In genomic region chr15:80289558-80290277, GRCh38 we compare ENCODE assay signal across 22 cellular contexts. TPM values are rescaled to one million over a fixed set of nuclear protein-coding genes. Genes with fewer than 3 reads are reported as not detected.
"Had no signal": no experiment of that assay in that cellular context is flagged by ENCODE, and none has a peak within 500 bp of the region (broad histone marks: within the 10 kb centered on the region; RNA-seq: fewer than 3 reads in every experiment).

No MANE protein-coding gene starts in this region.

- H3K4me1 ChIP-seq: right atrium auricular region, tibial nerve, uterus had no signal

- H3K27ac ChIP-seq: gastrocnemius medialis, right atrium auricular region, tibial nerve, uterus, WERI-Rb-1 had no signal

- H3K9me3 ChIP-seq: gastrocnemius medialis, right atrium auricular region, tibial nerve, uterus had no signal

- H3K4me3 Mint-ChIP-seq: activated CD4-positive, alpha-beta memory T cell treated with anti-CD3 and anti-CD28 coated beads for 36 hours; activated CD4-positive, alpha-beta T cell treated with anti-CD3 and anti-CD28 coated beads for 36 hours; activated T-helper 1 cell treated with anti-CD3 and anti-CD28 coated beads, Interleukin-12 subunit alpha, Interleukin-12 subunit beta, Interleukin-2, Interleukin-4 antibody, amounts not matched to agents 30 ng/mL and 10 ng/mL and 1 ng/mL, durations not matched to agents 14 hours and 24 hours and 36 hours; memory B cell; natural killer cell; T-helper 1 cell treated with Interleukin-12 subunit alpha and Interleukin-12 subunit beta and Interleukin-4 antibody, amounts not matched to agents 30 μg/mL and 1 μg/mL, for 36 hours had no signal

- H3K36me3 ChIP-seq: gastrocnemius medialis, heart left ventricle, right atrium auricular region, tibial nerve, uterus, WERI-Rb-1 had no signal

- ATAC-seq: activated CD4-positive, alpha-beta T cell treated with anti-CD3 and anti-CD28 coated beads for 36 hours; gastrocnemius medialis; heart left ventricle; left ventricle myocardium superior; natural killer cell had no signal

- H3K36me3 Mint-ChIP-seq: activated CD4-positive, alpha-beta memory T cell treated with anti-CD3 and anti-CD28 coated beads for 36 hours; memory B cell; natural killer cell had no signal

- H3K27ac Mint-ChIP-seq: activated CD4-positive, alpha-beta memory T cell treated with anti-CD3 and anti-CD28 coated beads for 36 hours; activated CD4-positive, alpha-beta T cell treated with anti-CD3 and anti-CD28 coated beads for 36 hours; activated T-helper 1 cell treated with anti-CD3 and anti-CD28 coated beads, Interleukin-12 subunit alpha, Interleukin-12 subunit beta, Interleukin-2, Interleukin-4 antibody, amounts not matched to agents 30 ng/mL and 10 ng/mL and 1 ng/mL, durations not matched to agents 14 hours and 24 hours and 36 hours; memory B cell; natural killer cell; progenitor cell of endocrine pancreas; T-helper 1 cell treated with Interleukin-12 subunit alpha and Interleukin-12 subunit beta and Interleukin-4 antibody, amounts not matched to agents 30 μg/mL and 1 μg/mL, for 36 hours had no signal

- H3K9me3 Mint-ChIP-seq: activated CD4-positive, alpha-beta memory T cell treated with anti-CD3 and anti-CD28 coated beads for 36 hours; activated T-helper 1 cell treated with anti-CD3 and anti-CD28 coated beads, Interleukin-12 subunit alpha, Interleukin-12 subunit beta, Interleukin-2, Interleukin-4 antibody, amounts not matched to agents 30 ng/mL and 10 ng/mL and 1 ng/mL, durations not matched to agents 14 hours and 24 hours and 36 hours; memory B cell; natural killer cell; T-helper 1 cell treated with Interleukin-12 subunit alpha and Interleukin-12 subunit beta and Interleukin-4 antibody, amounts not matched to agents 30 μg/mL and 1 μg/mL, for 36 hours had no signal

- H3K4me3 ChIP-seq: gastrocnemius medialis, heart left ventricle, right atrium auricular region, tibial nerve, uterus had no signal

- DNase-seq: activated CD4-positive, alpha-beta memory T cell treated with anti-CD3 and anti-CD28 coated beads for 36 hours; activated CD4-positive, alpha-beta T cell treated with anti-CD3 and anti-CD28 coated beads for 36 hours; activated CD8-positive, alpha-beta memory T cell treated with anti-CD3 and anti-CD28 coated beads, Interleukin-2, amount 50 U/mL, for 4 hours; activated naive CD4-positive, alpha-beta T cell; aorta; erythroblast; gastrocnemius medialis; heart left ventricle; left ventricle myocardium superior; natural killer cell; small intestine; stimulated activated CD4-positive, alpha-beta T cell treated with anti-CD3 and anti-CD28 coated beads, Interleukin-4, amount 100 ng/mL, for 24 hours; stimulated activated naive CD4-positive, alpha-beta T cell; uterus; WERI-Rb-1 had no signal

RNA-seq across cellular contexts. Expression of gene CTXND1, which starts 37.7 kb away (rescaled TPM):
- total RNA-seq: activated CD4-positive, alpha-beta memory T cell treated with anti-CD3 and anti-CD28 coated beads for 36 hours; activated CD4-positive, alpha-beta T cell treated with anti-CD3 and anti-CD28 coated beads for 36 hours; activated T-helper 1 cell treated with anti-CD3 and anti-CD28 coated beads, Interleukin-12 subunit alpha, Interleukin-12 subunit beta, Interleukin-2, Interleukin-4 antibody, amounts not matched to agents 30 ng/mL and 10 ng/mL and 1 ng/mL, durations not matched to agents 14 hours and 24 hours and 36 hours; dermis microvascular lymphatic vessel endothelial cell; natural killer cell had no signal
